Comparison of ENCODE assay signal across 9 cellular contexts in the genomic region with DNA sequence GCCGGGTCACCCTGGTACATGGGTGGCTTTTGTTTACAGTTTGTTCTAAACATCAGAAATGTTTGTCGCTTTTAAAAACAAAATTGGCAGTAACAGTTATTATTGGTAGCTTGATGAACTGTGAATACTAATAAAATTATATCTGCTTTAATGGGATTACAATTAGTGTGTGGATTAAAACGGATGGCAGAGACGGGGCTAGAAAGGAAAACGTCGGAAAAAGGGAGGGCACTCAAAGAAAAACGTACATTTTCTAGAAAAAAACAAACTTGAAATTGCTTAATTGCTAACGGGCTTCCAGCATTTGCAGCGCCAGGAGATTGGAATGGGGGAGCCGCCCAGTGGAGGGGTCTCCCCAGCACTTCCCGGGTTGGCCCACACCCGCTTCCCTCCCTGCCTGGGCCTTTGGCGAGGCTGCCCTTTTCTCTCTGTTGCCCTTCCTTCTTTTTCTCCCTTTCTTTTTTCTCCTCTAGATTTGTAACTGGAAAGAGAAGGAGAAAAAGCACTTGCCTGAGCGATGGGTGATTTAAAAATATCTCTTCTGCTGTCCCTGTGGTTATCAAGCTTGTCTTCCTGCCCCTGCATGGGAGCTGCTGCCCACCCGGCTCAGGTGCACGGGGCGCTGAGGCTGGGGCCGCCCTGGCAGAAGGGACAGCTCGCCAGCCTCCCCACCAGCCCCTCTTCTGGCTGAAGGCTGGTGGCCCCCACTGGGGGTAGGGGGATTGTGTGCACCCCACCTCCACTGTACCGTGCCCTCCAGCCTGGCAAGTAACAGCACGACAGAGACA. TPM values are rescaled to one million over a fixed set of nuclear protein-coding genes. Genes with fewer than 3 reads are reported as not detected.
DNase-seq lines count a peak whose midpoint lies in the region; ATAC-seq and TF ChIP-seq lines count a peak whose summit lies in the region.
"Had no signal": no experiment of that assay in that cellular context is flagged by ENCODE, and none has a peak within 500 bp of the region (broad histone marks: within the 10 kb centered on the region; RNA-seq: fewer than 3 reads in every experiment).

No MANE protein-coding gene starts in this region.

- no peak for TF ChIP-seq CTCF in gastrocnemius medialis (IDR thresholded peaks at IDR 0.05 in 4 of 5, conservative IDR thresholded peaks at IDR 0.05 in 1 of 5)

- no peak for ATAC-seq in gastrocnemius medialis

- peak overlapping the region; percentile 95 for H3K9ac ChIP-seq in GM23248
- peak overlapping the region; percentile 97 for H3K9ac ChIP-seq in adipocyte (ENCODE audit: low read length)

- H3K4me1 ChIP-seq in GM23248 (ENCODE audit: insufficient read depth) (peaks cover 39% of the 10 kb centered on the region), adipocyte (ENCODE audit: control insufficient read depth, insufficient read depth, low read length) (peaks cover 59% of the 10 kb centered on the region), gastrocnemius medialis (peaks cover 49 to 66% of the 10 kb centered on the region in 2 donors)

- H3K36me3 ChIP-seq in GM23248 (ENCODE audit: low read depth) = no peaks in the 10 kb centered on the region
- H3K36me3 ChIP-seq in adipocyte (ENCODE audit: control insufficient read depth, insufficient read depth, low read length, severe bottlenecking) = no peaks in the 10 kb centered on the region
- no peaks in the 10 kb centered on the region for H3K36me3 ChIP-seq in gastrocnemius medialis

- H4K20me1 ChIP-seq in GM23248 (ENCODE audit: insufficient read depth) = no peaks in the 10 kb centered on the region

- intact Hi-C loops in gastrocnemius medialis (cut with DNase I; ENCODE audit: low total_unique reads) = loop anchor here (2.0 kb wide), 2 partner anchors 28 to 80 kb away; no protein-coding TSS in a partner anchor

- 38% methylated on average over 21 of the region's 21 CpGs for WGBS in GM23248 (ENCODE audit: low coverage in 1 of 2, low lambda C conversion rate in 2 of 2, missing lambda C conversion rate in 2 of 2), 2 experiments

- no peaks in the 10 kb centered on the region; the same call in 1 of the 2 replicates for H3F3A ChIP-seq in GM23248 (ENCODE audit: insufficient read depth)

- DNase-seq in GM23248 (peak; percentile 47), adipocyte (ENCODE audit: low read depth) (no peak), hepatic stellate cell (ENCODE audit: low spot score) (peak; percentile 31), gastrocnemius medialis (peak in 1 of 2 donors; percentile 49), SIG-M5 (lab: John Stamatoyannopoulos, UW) (no peak), A172 (ENCODE audit: low spot score) (no peak), DMS 273 (lab: John Stamatoyannopoulos, UW; ENCODE audit: unreplicated experiment) (no peak), NCI-H526 treated with DMSO at 0.1 percent for 48 hours (lab: John Stamatoyannopoulos, UW) (no peak)
- DNase-seq: activated naive CD8-positive, alpha-beta T cell treated with anti-CD3 and anti-CD28 coated beads for 36 hours had no signal

- in situ Hi-C loops in GM23248 (cut with MboI) (no loop called here), gastrocnemius medialis (cut with MboI; ENCODE audit: low sequenced_read_pairs in 4 of 4) (no loop called here)

- no peaks in the 10 kb centered on the region for H3K9me2 ChIP-seq in GM23248 (ENCODE audit: insufficient read depth)

- peak overlapping the region; percentile 61 for H2AFZ ChIP-seq in GM23248

- peak overlapping the region; percentile 92 for H3K4me2 ChIP-seq in GM23248 (ENCODE audit: unreplicated experiment)

- H3K4me3 ChIP-seq in GM23248 = peak overlapping the region; percentile 83
- peak overlapping the region; percentile 85 for H3K4me3 ChIP-seq in adipocyte (ENCODE audit: low read length)
- H3K4me3 ChIP-seq in gastrocnemius medialis = peak overlapping the region; percentile 72 to 93 (median 84)

- peaks cover 94% of the 10 kb centered on the region for H3K79me2 ChIP-seq in GM23248 (ENCODE audit: insufficient read depth)

- peak overlapping the region; percentile 88 for H3K27ac ChIP-seq in GM23248
- H3K27ac ChIP-seq in gastrocnemius medialis = peak overlapping the region; percentile 98 to 99 (median 99)

- H3K27me3 ChIP-seq in GM23248 (replicated peaks; ENCODE audit: insufficient read depth) (no peaks in the 10 kb centered on the region), adipocyte (replicated peaks; ENCODE audit: control insufficient read depth, insufficient read depth, low read length) (no peaks in the 10 kb centered on the region), gastrocnemius medialis (no peaks in the 10 kb centered on the region)

- TF ChIP-seq POLR2A in gastrocnemius medialis (IDR thresholded peaks at IDR 0.05) = no peak

- H3K9me3 ChIP-seq in GM23248 (ENCODE audit: low read depth) (no peaks in the 10 kb centered on the region), adipocyte (ENCODE audit: control insufficient read depth, low read length) (no peaks in the 10 kb centered on the region), gastrocnemius medialis (no peaks in the 10 kb centered on the region)

RNA-seq across cellular contexts. Expression of gene BAHCC1, which starts 5.9 kb away (rescaled TPM):
- total RNA-seq in GM23248 (2014; rRNA removed; shearing (Covaris generic)) = 3.0 and 5.2 TPM in 2 replicates
- 0.91 and 1.3 TPM in 2 replicates for polyA plus RNA-seq in GM23248 (2016; fragmentation: Nextera tagmentation; extraction: Ambion mirVana)
- total RNA-seq in gastrocnemius medialis = 1 to 10 TPM; 2.5 to 8.4 (median 5.8) TPM
- total RNA-seq in A172 (2014; rRNA removed; shearing (Covaris generic)) = 0.95 and 2.0 TPM in 2 replicates

Comparison
In these comparisons a context has a peak if more than half of its experiments do, and no peak if none do; other contexts are left out.
1. DNase-seq: peak in GM23248 (single experiment) and hepatic stellate cell (single experiment); none in adipocyte (single experiment), SIG-M5 (single experiment), A172 (single experiment), DMS 273 (single experiment) and NCI-H526 treated with DMSO at 0.1 percent for 48 hours (single experiment).
2. Peak in every context shown above with its lines, with median percentiles within 50 percentile points of each other: H3K4me3 ChIP-seq.